ENCODE assay signal across 8 cellular contexts in genomic region chr18:79496978-79497637, GRCh38.
DNase-seq lines count a peak whose midpoint lies in the region; ATAC-seq lines count a peak whose summit lies in the region.

No MANE protein-coding gene starts in this region.

- CTCF ChIA-PET in activated CD4-positive, alpha-beta memory T cell treated with anti-CD3 and anti-CD28 coated beads for 36 hours (lab: Charles Lee): no interaction called here

- H3K4me1 Mint-ChIP-seq in stimulated activated naive B cell treated with anti-CD40 and anti-IgM and Interleukin-4, amounts not matched to agents 10 μg/mL and 1 μg/mL and 100 μg/mL, for 72 hours: peaks cover 28 to 38% of the 10 kb centered on the region in 2 donors
- peaks cover 9% of the 10 kb centered on the region for H3K4me1 Mint-ChIP-seq in activated CD4-positive, alpha-beta memory T cell treated with anti-CD3 and anti-CD28 coated beads for 36 hours (ENCODE audit: low read depth)

- ATAC-seq in Right ventricle myocardium superior (ENCODE audit: poor library complexity): peak; percentile 38
- ATAC-seq in stimulated activated naive B cell treated with anti-CD40 and anti-IgM and Interleukin-4, amounts not matched to agents 10 μg/mL and 1 μg/mL and 100 μg/mL, for 72 hours (replicated peaks): peak; percentile 73 to 75

- peaks cover 27 to 32% of the 10 kb centered on the region in 2 donors for H3K9me3 Mint-ChIP-seq in stimulated activated naive B cell treated with anti-CD40 and anti-IgM and Interleukin-4, amounts not matched to agents 10 μg/mL and 1 μg/mL and 100 μg/mL, for 72 hours
- peaks cover 39% of the 10 kb centered on the region for H3K9me3 Mint-ChIP-seq in activated CD4-positive, alpha-beta memory T cell treated with anti-CD3 and anti-CD28 coated beads for 36 hours

- intact Hi-C loops in Right ventricle myocardium superior (cut with DNase I): no loop called here
- intact Hi-C loops in activated CD4-positive, alpha-beta memory T cell treated with anti-CD3 and anti-CD28 coated beads for 36 hours (cut with micrococcal nuclease): no loop called here

- H3K27ac Mint-ChIP-seq in stimulated activated naive B cell treated with anti-CD40 and anti-IgM and Interleukin-4, amounts not matched to agents 10 μg/mL and 1 μg/mL and 100 μg/mL, for 72 hours: peak overlapping the region; percentile 90
- no peak overlapping the region for H3K27ac Mint-ChIP-seq in activated CD4-positive, alpha-beta memory T cell treated with anti-CD3 and anti-CD28 coated beads for 36 hours

- POLR2A ChIA-PET in activated CD4-positive, alpha-beta memory T cell treated with anti-CD3 and anti-CD28 coated beads for 36 hours (lab: Charles Lee): no interaction called here

- H3K27me3 Mint-ChIP-seq in stimulated activated naive B cell treated with anti-CD40 and anti-IgM and Interleukin-4, amounts not matched to agents 10 μg/mL and 1 μg/mL and 100 μg/mL, for 72 hours: no peaks in the 10 kb centered on the region
- no peaks in the 10 kb centered on the region for H3K27me3 Mint-ChIP-seq in activated CD4-positive, alpha-beta memory T cell treated with anti-CD3 and anti-CD28 coated beads for 36 hours

- H3K36me3 Mint-ChIP-seq in stimulated activated naive B cell treated with anti-CD40 and anti-IgM and Interleukin-4, amounts not matched to agents 10 μg/mL and 1 μg/mL and 100 μg/mL, for 72 hours: peaks cover 63 to 68% of the 10 kb centered on the region in 2 donors
- peaks cover 56% of the 10 kb centered on the region for H3K36me3 Mint-ChIP-seq in activated CD4-positive, alpha-beta memory T cell treated with anti-CD3 and anti-CD28 coated beads for 36 hours

- peak overlapping the region; percentile 63 to 68 for H3K4me3 Mint-ChIP-seq in stimulated activated naive B cell treated with anti-CD40 and anti-IgM and Interleukin-4, amounts not matched to agents 10 μg/mL and 1 μg/mL and 100 μg/mL, for 72 hours
- no peak overlapping the region for H3K4me3 Mint-ChIP-seq in activated CD4-positive, alpha-beta memory T cell treated with anti-CD3 and anti-CD28 coated beads for 36 hours

- DNase-seq in NCI-H146 (lab: John Stamatoyannopoulos, UW) (peak; percentile 31), NCI-H146 treated with DMSO at 0.1 percent for 48 hours (lab: John Stamatoyannopoulos, UW; ENCODE audit: unreplicated experiment) (no peak), NCI-H2171 treated with DMSO at 0.1 percent for 48 hours (lab: John Stamatoyannopoulos, UW) (peak; percentile 75), Right ventricle myocardium superior (no peak), OCI-M1 (lab: John Stamatoyannopoulos, UW) (no peak), SIG-M5 treated with dmso at 0.1 percent for 504 hours (lab: John Stamatoyannopoulos, UW; ENCODE audit: unreplicated experiment) (no peak)
- peak; percentile 41 for DNase-seq in stimulated activated naive B cell treated with anti-CD40 and anti-IgM and Interleukin-4, amounts not matched to agents 10 μg/mL and 1 μg/mL and 100 μg/mL, for 72 hours
- DNase-seq in activated CD4-positive, alpha-beta memory T cell treated with anti-CD3 and anti-CD28 coated beads for 36 hours: no peak

Comparison
In these comparisons a context has a peak if more than half of its experiments do, and no peak if none do; other contexts are left out.
1. DNase-seq: peak in NCI-H146 (single experiment), NCI-H2171 treated with DMSO at 0.1 percent for 48 hours (single experiment) and stimulated activated naive B cell treated with anti-CD40 and anti-IgM and Interleukin-4, amounts not matched to agents 10 μg/mL and 1 μg/mL and 100 μg/mL, for 72 hours (single experiment); none in NCI-H146 treated with DMSO at 0.1 percent for 48 hours (single experiment), Right ventricle myocardium superior (single experiment), OCI-M1 (single experiment), activated CD4-positive, alpha-beta memory T cell treated with anti-CD3 and anti-CD28 coated beads for 36 hours (single experiment) and SIG-M5 treated with dmso at 0.1 percent for 504 hours (single experiment).